Comparison of ENCODE assay signal across 8 cellular contexts in the genomic region with DNA sequence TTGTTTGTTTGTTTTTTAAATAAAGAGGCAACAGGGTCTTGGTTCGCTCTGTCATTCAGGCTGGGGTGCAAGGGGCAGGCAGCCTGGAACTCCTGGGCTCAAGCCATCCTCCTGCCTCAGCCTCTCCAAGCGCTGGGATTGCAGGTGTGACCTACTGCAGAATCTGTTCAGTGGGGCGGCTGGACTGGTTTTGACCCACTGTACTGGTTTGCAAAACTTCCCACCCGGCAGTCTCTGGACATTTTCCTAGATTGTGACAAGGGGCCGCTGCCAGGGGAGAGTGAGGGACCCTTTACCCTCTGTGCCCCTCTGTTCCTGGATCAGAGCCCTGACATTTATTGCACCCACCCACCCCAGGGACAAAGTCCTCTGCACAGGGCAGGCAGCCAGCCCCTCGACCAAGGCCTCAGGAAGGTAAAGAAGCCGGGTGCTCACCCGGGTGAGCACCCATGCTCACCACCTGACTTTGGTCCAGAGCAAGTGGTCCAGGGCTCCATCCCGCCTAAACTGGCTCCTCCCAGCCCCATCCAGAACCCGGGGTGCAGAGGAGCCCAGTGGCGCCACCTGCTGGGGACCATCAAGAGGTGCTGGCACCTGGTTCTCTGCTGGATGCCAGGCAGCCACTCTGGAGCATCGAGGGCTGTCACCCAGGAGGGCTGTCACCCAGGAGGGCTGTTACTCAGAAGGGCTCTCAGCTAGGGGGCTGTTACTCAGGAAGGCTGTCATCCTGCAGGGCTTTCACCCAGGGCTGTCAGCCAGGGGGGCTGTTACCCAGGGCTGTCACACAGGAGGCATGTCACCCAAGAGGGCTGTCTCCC.
DNase-seq lines count a peak whose midpoint lies in the region; ATAC-seq, FAIRE-seq and TF ChIP-seq lines count a peak whose summit lies in the region.

No MANE protein-coding gene starts in this region.

- no peak overlapping the region for H3K9ac ChIP-seq in OCI-LY1 (ENCODE audit: low read length)

- H3F3A ChIP-seq in OCI-LY1 (ENCODE audit: insufficient read depth, low read length), result no peaks in the 10 kb centered on the region

- in situ Hi-C loops in transverse colon (cut with MboI; ENCODE audit: low pct_ligation_motif_present in 1 of 4, low pct_unique_long_range_greater_than_20kb in 1 of 4, low sequenced_read_pairs in 3 of 4), result no loop called here

- TF ChIP-seq POLR2A in GM12891 (IDR thresholded peaks at IDR 0.05; ENCODE audit: low read depth, low read length), result no peak
- no peak for TF ChIP-seq POLR2A in transverse colon (IDR thresholded peaks at IDR 0.05)

- H3K9me2 ChIP-seq in OCI-LY1 (ENCODE audit: low read depth, low read length), result no peaks in the 10 kb centered on the region

- H3K4me2 ChIP-seq in OCI-LY1 (ENCODE audit: low read length), result no peak overlapping the region

- H3K79me2 ChIP-seq in OCI-LY1 (ENCODE audit: insufficient read depth, low read length), result no peaks in the 10 kb centered on the region

- H3K4me3 ChIP-seq in AG04449 (ENCODE audit: low read depth, low read length) (no peak overlapping the region), OCI-LY1 (ENCODE audit: low read depth, low read length, poor library complexity, severe bottlenecking) (no peak overlapping the region), ascending aorta (no peak overlapping the region), left lung (no peak overlapping the region), transverse colon (no peak overlapping the region)

- no peak for TF ChIP-seq EP300 in transverse colon (IDR thresholded peaks at IDR 0.05; ENCODE audit: low read depth)

- DNase-seq in AG04449 (ENCODE audit: low read depth, low spot score), result no peak
- peak; percentile 80 for DNase-seq in GM12891 (ENCODE audit: insufficient read length, low spot score)
- DNase-seq in ascending aorta (ENCODE audit: low spot score in 2 of 2), result peak in 1 of 2 donors; percentile 60
- no peak for DNase-seq in left lung
- peak; percentile 50 for DNase-seq in transverse colon
- no peak for DNase-seq in midbrain (lab: John Stamatoyannopoulos, UW)

- no peaks in the 10 kb centered on the region for H4K20me1 ChIP-seq in OCI-LY1 (ENCODE audit: insufficient read depth, low read length)

- intact Hi-C loops in ascending aorta (cut with DNase I), result no loop called here
- intact Hi-C loops in left lung (cut with DNase I), result no loop called here
- intact Hi-C loops in transverse colon (cut with DNase I; ENCODE audit: low total_unique reads), result no loop called here

- TF ChIP-seq CTCF in AG04449 (IDR thresholded peaks at IDR 0.05; ENCODE audit: insufficient read depth, low read length, missing control alignments), result peak; percentile 52
- TF ChIP-seq CTCF in OCI-LY1 (IDR thresholded peaks at IDR 0.05; ENCODE audit: low read length), result peak; percentile 75
- peak in 2 of 3 experiments; percentile 17 to 38 for TF ChIP-seq CTCF in ascending aorta (IDR thresholded peaks at IDR 0.05)
- peak; percentile 34 to 55 for TF ChIP-seq CTCF in left lung (IDR thresholded peaks at IDR 0.05)
- peak; percentile 36 to 48 (median 47) for TF ChIP-seq CTCF in transverse colon (IDR thresholded peaks at IDR 0.05)

- POLR2A ChIA-PET in AG04449 (lab: Yijun Ruan, JAX), result no interaction called here

- WGBS in transverse colon (ENCODE audit: low coverage in 1 of 2), 2 donors, result 38% methylated on average over 12 of the region's 12 CpGs; no CpG with 5 or more reads in 1 of the 2 donors

- no peaks in the 10 kb centered on the region for H3K9me3 ChIP-seq in OCI-LY1 (ENCODE audit: low read length)
- no peaks in the 10 kb centered on the region for H3K9me3 ChIP-seq in ascending aorta
- no peaks in the 10 kb centered on the region for H3K9me3 ChIP-seq in left lung
- H3K9me3 ChIP-seq in transverse colon, result no peaks in the 10 kb centered on the region

- H2AFZ ChIP-seq in OCI-LY1 (ENCODE audit: low read length), result no peak overlapping the region

- H3K36me3 ChIP-seq in OCI-LY1 (ENCODE audit: insufficient read depth, low read length) (no peaks in the 10 kb centered on the region), ascending aorta (no peaks in the 10 kb centered on the region), left lung (no peaks in the 10 kb centered on the region), transverse colon (no peaks in the 10 kb centered on the region)

- no peak overlapping the region for H3K27ac ChIP-seq in OCI-LY1 (ENCODE audit: low read depth, low read length, poor library complexity, severe bottlenecking)
- H3K27ac ChIP-seq in ascending aorta, result no peak overlapping the region
- H3K27ac ChIP-seq in left lung, result no peak overlapping the region
- H3K27ac ChIP-seq in transverse colon, result no peak overlapping the region

- H3K27me3 ChIP-seq in OCI-LY1 (ENCODE audit: insufficient read depth, low read length) (no peaks in the 10 kb centered on the region; the same call in 1 of the 2 replicates), ascending aorta (no peaks in the 10 kb centered on the region), left lung (no peaks in the 10 kb centered on the region), transverse colon (no peaks in the 10 kb centered on the region)

- no peaks in the 10 kb centered on the region for H3K4me1 ChIP-seq in OCI-LY1 (ENCODE audit: insufficient read depth, low read length, severe bottlenecking)
- no peaks in the 10 kb centered on the region for H3K4me1 ChIP-seq in ascending aorta
- H3K4me1 ChIP-seq in left lung, result no peaks in the 10 kb centered on the region
- H3K4me1 ChIP-seq in transverse colon, result peaks cover 0 to 9% (median 3%) of the 10 kb centered on the region in 4 donors

- no peak for FAIRE-seq in GM12891 (lab: Jason Lieb, UNC)

- CTCF ChIA-PET in AG04449 (lab: Yijun Ruan, JAX), result no interaction called here

- ATAC-seq in left lung (peak; percentile 78), HG02759 (IDR thresholded peaks at IDR 0.05; ENCODE audit: unreplicated experiment) (no peak)

TF ChIP-seq in GM12891, 5 proteins besides CTCF, POLR2A, EP300 and RAD21:
- no peak for TF ChIP-seq POLR2AphosphoS5 (IDR thresholded peaks at IDR 0.05; ENCODE audit: low read depth, low read length)
- TF ChIP-seq SPI1 (IDR thresholded peaks at IDR 0.05; ENCODE audit: low read depth, low read length), result no peak
- no peak for TF ChIP-seq TAF1 (IDR thresholded peaks at IDR 0.05; ENCODE audit: low read depth, low read length)
- TF ChIP-seq PAX5 (IDR thresholded peaks at IDR 0.05; ENCODE audit: insufficient read depth, low read length, severe bottlenecking), result no peak
- no peak for TF ChIP-seq POU2F2 (IDR thresholded peaks at IDR 0.05; ENCODE audit: low read depth, low read length)

Comparison
In these comparisons a context has a peak if more than half of its experiments do, and no peak if none do; other contexts are left out.
1. DNase-seq: peak in GM12891 (single experiment) and transverse colon (single experiment); none in AG04449 (single experiment), left lung (0 of 2) and midbrain (single experiment).
2. Peak in every context shown above with its lines, with median percentiles within 50 percentile points of each other: CTCF ChIP-seq.